In the genomic region with DNA sequence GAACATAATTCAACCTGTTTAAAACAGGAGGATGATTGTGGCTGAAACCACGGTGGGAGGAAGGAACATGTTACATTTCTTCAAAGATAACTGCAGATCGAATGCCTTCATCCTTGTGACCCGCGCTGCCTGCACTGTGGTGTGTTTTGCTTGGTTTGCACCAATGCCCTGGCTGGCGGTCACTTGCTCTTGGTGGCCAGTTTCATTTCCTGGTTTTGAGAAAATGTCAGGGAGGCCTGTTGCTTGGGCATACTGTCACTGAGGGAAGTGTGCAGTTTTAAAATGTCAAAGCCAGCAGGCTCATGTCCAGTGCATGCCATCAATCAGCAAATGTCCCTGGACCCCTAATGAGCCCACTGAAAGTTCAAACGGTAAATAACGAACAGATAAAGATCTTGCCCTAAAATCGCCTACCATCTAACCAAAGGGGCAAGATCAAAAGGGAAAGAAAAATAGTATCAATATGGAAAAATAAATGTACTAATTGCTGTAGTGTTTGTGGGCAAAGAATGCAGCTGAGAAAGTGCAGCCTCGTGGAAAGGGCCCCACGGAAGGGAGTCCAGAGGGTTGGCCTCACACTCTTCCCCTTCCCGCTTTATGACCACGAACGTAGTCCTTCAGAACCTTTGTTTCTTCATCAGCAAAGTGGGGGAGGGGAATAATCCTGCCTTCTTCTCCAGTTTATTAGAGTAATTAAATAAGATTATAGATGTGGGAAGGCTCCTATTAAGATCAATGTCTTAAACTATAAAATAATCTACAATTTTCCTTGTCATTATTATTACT, we compare ENCODE assay signal across 9 cellular contexts. TPM values are rescaled to one million over a fixed set of nuclear protein-coding genes. Genes with fewer than 3 reads are reported as not detected.
A peak's percentile ranks its signal among the peaks of the same experiment; 100 is the strongest.
DNase-seq lines count a peak whose midpoint lies in the region; ATAC-seq and TF ChIP-seq lines count a peak whose summit lies in the region.
"Had no signal": no experiment of that assay in that cellular context is flagged by ENCODE, and none has a peak within 500 bp of the region (broad histone marks: within the 10 kb centered on the region; RNA-seq: fewer than 3 reads in every experiment).

No MANE protein-coding gene starts in this region.

- TF ChIP-seq CTCF in GM12864 (IDR thresholded peaks at IDR 0.05; ENCODE audit: low read depth, low read length, missing control alignments) (no peak), H9 (conservative IDR thresholded peaks at IDR 0.05) (no peak)

- no peak overlapping the region for H3T11ph ChIP-seq in H9 (ENCODE audit: low read length)

- H2BK20ac ChIP-seq in H9 (ENCODE audit: low read depth, low read length, poor library complexity, severe bottlenecking) = no peak overlapping the region

- no peak overlapping the region for H2AFZ ChIP-seq in H9 (ENCODE audit: low read length)

- H3K27me3 Mint-ChIP-seq in H9 (ENCODE audit: low read depth) = peaks cover 33% of the 10 kb centered on the region

- H2BK120ac ChIP-seq in H9 (ENCODE audit: low read depth, low read length, poor library complexity, severe bottlenecking) = no peak overlapping the region

- H3K79me2 ChIP-seq in H9 (ENCODE audit: insufficient read depth, low read length) = no peaks in the 10 kb centered on the region

- no peak overlapping the region for H3K14ac ChIP-seq in H9 (ENCODE audit: insufficient read depth, low read length)

- no peak overlapping the region for H3K4me3 Mint-ChIP-seq in H9
- H3K4me3 Mint-ChIP-seq: nephron had no signal

- H4K91ac ChIP-seq in H9 (ENCODE audit: insufficient read length, low read depth, low read length) = no peak overlapping the region

- H3K56ac ChIP-seq in H9 (ENCODE audit: insufficient read length, low read depth, low read length) = no peak overlapping the region

- no peaks in the 10 kb centered on the region for H3K23me2 ChIP-seq in H9 (ENCODE audit: insufficient read length, low read depth, low read length, poor library complexity, severe bottlenecking)

- H2BK12ac ChIP-seq in H9 (ENCODE audit: insufficient read length, low read depth, low read length) = no peak overlapping the region

- no peaks in the 10 kb centered on the region for H4K20me1 ChIP-seq in H9 (ENCODE audit: control insufficient read depth, insufficient read depth, insufficient read length)

- no peak overlapping the region for H2AK5ac ChIP-seq in H9 (ENCODE audit: insufficient read length, low read length)

- no peak overlapping the region for H3K9ac ChIP-seq in H9 (ENCODE audit: extremely low read depth, insufficient read length, low read length)

- H3K9me3 ChIP-seq in H9 (ENCODE audit: control insufficient read depth, low read depth, low read length) = no peaks in the 10 kb centered on the region

- no peak for DNase-seq in GM12864 (ENCODE audit: low read depth)
- no peak for DNase-seq in H9
- DNase-seq in NOMO-1 treated with dmso at 0.1 percent for 144 hours (lab: John Stamatoyannopoulos, UW; ENCODE audit: unreplicated experiment) = peak; percentile 62
- DNase-seq in left lobe of liver (ENCODE audit: low spot score) = no peak
- no peak for DNase-seq in NCI-H187 treated with DMSO at 0.1 percent for 48 hours (lab: John Stamatoyannopoulos, UW)
- DNase-seq in NCI-H526 (lab: John Stamatoyannopoulos, UW) = no peak
- no peak for DNase-seq in epidermal melanocyte (ENCODE audit: insufficient read length, low spot score)
- no peak for DNase-seq in HPDE6-E6E7 (ENCODE audit: extremely low spot score)

- no peak overlapping the region for H4K5ac ChIP-seq in H9 (ENCODE audit: insufficient read length, low read depth, low read length)

- peaks cover 73 to 74% of the 10 kb centered on the region in 2 experiments for H3K4me1 Mint-ChIP-seq in H9

- no peak overlapping the region for H3K23ac ChIP-seq in H9 (ENCODE audit: insufficient read length, low read depth, low read length)

- ATAC-seq in left lobe of liver = peak; percentile 48

- H2BK15ac ChIP-seq in H9 (ENCODE audit: low read depth, low read length) = no peak overlapping the region

- no peak overlapping the region for H4K8ac ChIP-seq in H9 (replicated peaks; ENCODE audit: insufficient read length, low read depth, low read length)

- H3K4me1 ChIP-seq in H9 (ENCODE audit: insufficient read depth, low read length) = peaks cover 20% of the 10 kb centered on the region; the same call in 1 of the 2 replicates

- no peaks in the 10 kb centered on the region for H3K9me3 Mint-ChIP-seq in H9
- H3K9me3 Mint-ChIP-seq: nephron had no signal

- peak overlapping the region; percentile 17; the same call in 1 of the 2 replicates for H3K4me3 ChIP-seq in GM12864 (ENCODE audit: low read depth, low read length)

- H3K4ac ChIP-seq in H9 (ENCODE audit: low read depth, low read length) = no peak overlapping the region

- WGBS in H9 (ENCODE audit: extremely low coverage, insufficient read length, low lambda C conversion rate) = no CpG with 5 or more reads among the region's 13 CpGs

- peak overlapping the region in 2 of 3 experiments; percentile 91 to 98; a peak in 2 of 7 replicates for H3K27ac Mint-ChIP-seq in H9

- no peak overlapping the region for H3K27ac ChIP-seq in H9 (ENCODE audit: insufficient read length, low read depth, low read length)

- no peak overlapping the region for H3K18ac ChIP-seq in H9 (ENCODE audit: insufficient read length, low read depth, low read length)

- no peaks in the 10 kb centered on the region for H3K36me3 Mint-ChIP-seq in H9 (ENCODE audit: insufficient read depth in 1 of 3, low read depth in 3 of 3)

- H3K79me1 ChIP-seq in H9 (ENCODE audit: insufficient read depth, low read depth, low read length, poor library complexity, severe bottlenecking) = no peaks in the 10 kb centered on the region

- H2BK5ac ChIP-seq in H9 (ENCODE audit: insufficient read length, low read length) = no peak overlapping the region

- H3K27me3 ChIP-seq in H9 (ENCODE audit: insufficient read depth, low read length) = no peaks in the 10 kb centered on the region

- H3K4me2 ChIP-seq in H9 (ENCODE audit: insufficient read depth, insufficient read length, low read length) = no peak overlapping the region

RNA-seq across cellular contexts. Expression of a gene that starts 40.8 kb away (rescaled TPM):
- 0.24 and 0.66 TPM in 2 replicates for total RNA-seq in H9 (2021)
- total RNA-seq in left lobe of liver = 3.4 TPM
